Comparison of ENCODE assay signal across 11 cellular contexts in the genomic region with DNA sequence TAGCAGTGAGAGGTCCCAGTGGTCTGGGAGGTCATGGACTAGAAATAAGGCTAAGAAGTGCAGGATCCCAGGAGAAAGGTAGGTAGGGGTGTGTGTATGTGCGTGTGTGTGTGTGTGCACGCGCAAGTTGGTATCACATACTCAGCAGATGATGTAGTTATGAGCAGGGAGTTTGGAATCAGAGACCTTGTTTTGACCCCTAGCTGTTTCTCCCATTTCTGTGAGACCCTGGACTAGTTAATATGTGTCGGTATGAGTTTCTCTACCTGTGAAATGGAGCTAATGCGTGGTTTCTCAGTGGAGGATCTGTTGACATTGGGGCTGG. TPM values are rescaled to one million over a fixed set of nuclear protein-coding genes. Genes with fewer than 3 reads are reported as not detected.
A peak's percentile ranks its signal among the peaks of the same experiment; 100 is the strongest.
DNase-seq lines count a peak whose midpoint lies in the region; ATAC-seq lines count a peak whose summit lies in the region.
"Had no signal": no experiment of that assay in that cellular context is flagged by ENCODE, and none has a peak within 500 bp of the region (broad histone marks: within the 10 kb centered on the region; RNA-seq: fewer than 3 reads in every experiment).

No MANE protein-coding gene starts in this region.

- H3K23ac ChIP-seq in mesenchymal stem cell (ENCODE audit: low read length in 2 of 2), result no peak overlapping the region

- no peak overlapping the region for H3K27ac Mint-ChIP-seq in activated CD4-positive, alpha-beta memory T cell treated with anti-CD3 and anti-CD28 coated beads, Interleukin-2, amount 10 ng/mL, durations not matched to agents 7 days and 5 days

- peak overlapping the region; percentile 96 for H3K27ac ChIP-seq in ectodermal cell (ENCODE audit: insufficient read depth, low read depth, low read length, poor library complexity, severe bottlenecking)
- H3K27ac ChIP-seq in mesenchymal stem cell (ENCODE audit: low read length, poor library complexity, severe bottlenecking), result no peak overlapping the region
- peak overlapping the region; percentile 78 for H3K27ac ChIP-seq in stomach smooth muscle (ENCODE audit: low read length)

- H4K8ac ChIP-seq in mesenchymal stem cell (ENCODE audit: low read length), result peak overlapping the region; percentile 62

- H3K4ac ChIP-seq in mesenchymal stem cell (ENCODE audit: low read depth in 1 of 2, low read length in 2 of 2), result peak overlapping the region in 1 of 2 experiments; percentile 81

- no peak overlapping the region for H4K91ac ChIP-seq in mesenchymal stem cell (ENCODE audit: low read length)

- no peak overlapping the region for H3K14ac ChIP-seq in mesenchymal stem cell (ENCODE audit: low read length in 2 of 2)

- H2BK15ac ChIP-seq in mesenchymal stem cell (ENCODE audit: low read depth, poor library complexity, severe bottlenecking), result no peak overlapping the region

- H3K4me3 ChIP-seq in ectodermal cell (ENCODE audit: insufficient read depth, low read depth, low read length) (peak overlapping the region; percentile 44), mesenchymal stem cell (ENCODE audit: insufficient read depth in 1 of 2, low read depth in 1 of 2, low read length in 2 of 2) (peak overlapping the region in 1 of 2 experiments; percentile 90), stomach smooth muscle (ENCODE audit: low read length in 2 of 2) (peak overlapping the region; percentile 78 to 86)

- POLR2A ChIA-PET in activated CD4-positive, alpha-beta memory T cell treated with anti-CD3 and anti-CD28 coated beads, Interleukin-2, amount 10 ng/mL, durations not matched to agents 7 days and 5 days (lab: Charles Lee), result no interaction called here

- H3K36me3 ChIP-seq in ectodermal cell (ENCODE audit: control insufficient read depth, insufficient read depth, low read length) (no peaks in the 10 kb centered on the region), mesenchymal stem cell (ENCODE audit: control insufficient read depth in 1 of 2, insufficient read depth in 2 of 2, low read depth in 1 of 2, low read length in 2 of 2) (peaks cover 3 to 22% of the 10 kb centered on the region in 2 experiments), stomach smooth muscle (ENCODE audit: control insufficient read depth in 2 of 2, insufficient read depth in 2 of 2, low read length in 2 of 2) (no peaks in the 10 kb centered on the region)

- peak; percentile 24 for DNase-seq in HCEC 1CT
- peak; percentile 21 for DNase-seq in mesenchymal stem cell
- DNase-seq in activated CD4-positive, alpha-beta memory T cell treated with anti-CD3 and anti-CD28 coated beads, Interleukin-2, amount 10 ng/mL, durations not matched to agents 7 days and 5 days, result no peak
- no peak for DNase-seq in left lobe of liver (ENCODE audit: low spot score)
- DNase-seq in GOT3 (lab: John Stamatoyannopoulos, UW), result no peak
- DNase-seq in stimulated activated CD4-positive, alpha-beta T cell treated with anti-CD3 and anti-CD28 coated beads, Interleukin-4, amount 100 ng/mL, for 4 hours, result no peak
- DNase-seq: activated gamma-delta T cell treated with Interleukin-2 at 50 U/mL for 16 hours, NCI-H446 treated with DMSO at 0.1 percent for 48 hours, T-helper 1 cell had no signal

- H3K9me3 ChIP-seq in ectodermal cell (ENCODE audit: control insufficient read depth, low read length), result no peaks in the 10 kb centered on the region
- no peaks in the 10 kb centered on the region for H3K9me3 ChIP-seq in mesenchymal stem cell (ENCODE audit: control insufficient read depth, low read length)
- no peaks in the 10 kb centered on the region for H3K9me3 ChIP-seq in stomach smooth muscle (ENCODE audit: control insufficient read depth in 2 of 2, low read length in 2 of 2)

- H3K4me1 Mint-ChIP-seq in activated CD4-positive, alpha-beta memory T cell treated with anti-CD3 and anti-CD28 coated beads, Interleukin-2, amount 10 ng/mL, durations not matched to agents 7 days and 5 days, result peaks cover 2% of the 10 kb centered on the region

- H3K9ac ChIP-seq in mesenchymal stem cell (ENCODE audit: low read length) (peak overlapping the region; percentile 89), stomach smooth muscle (ENCODE audit: low read length in 2 of 2) (peak overlapping the region; percentile 56 to 73)

- H3K9me3 Mint-ChIP-seq in activated CD4-positive, alpha-beta memory T cell treated with anti-CD3 and anti-CD28 coated beads, Interleukin-2, amount 10 ng/mL, durations not matched to agents 7 days and 5 days, result no peaks in the 10 kb centered on the region

- peak overlapping the region; percentile 9 to 86 for H3K18ac ChIP-seq in mesenchymal stem cell (ENCODE audit: low read depth in 1 of 2, low read length in 2 of 2)

- peak overlapping the region; percentile 89 for H3K4me2 ChIP-seq in mesenchymal stem cell (ENCODE audit: low read length, poor library complexity, severe bottlenecking)

- CTCF ChIA-PET in activated CD4-positive, alpha-beta memory T cell treated with anti-CD3 and anti-CD28 coated beads, Interleukin-2, amount 10 ng/mL, durations not matched to agents 7 days and 5 days (lab: Charles Lee), result no interaction called here

- H2BK120ac ChIP-seq in mesenchymal stem cell (ENCODE audit: low read depth, low read length), result no peak overlapping the region

- 72 to 77% methylated on average over 5 of the region's 5 CpGs for WGBS in ectodermal cell, 2 experiments
- 67% methylated on average over 5 of the region's 5 CpGs for WGBS in mesenchymal stem cell

- no peak overlapping the region for H3K4me3 Mint-ChIP-seq in activated CD4-positive, alpha-beta memory T cell treated with anti-CD3 and anti-CD28 coated beads, Interleukin-2, amount 10 ng/mL, durations not matched to agents 7 days and 5 days

- peak overlapping the region in 1 of 2 experiments; percentile 70 for H2BK12ac ChIP-seq in mesenchymal stem cell (ENCODE audit: low read length in 2 of 2)

- no peaks in the 10 kb centered on the region for H3K27me3 ChIP-seq in ectodermal cell (ENCODE audit: control insufficient read depth, insufficient read depth, low read length, poor library complexity, severe bottlenecking)
- H3K27me3 ChIP-seq in mesenchymal stem cell (ENCODE audit: control insufficient read depth in 1 of 2, insufficient read depth in 1 of 2, low read length in 2 of 2), result peaks cover 0 to 13% of the 10 kb centered on the region in 2 experiments
- H3K27me3 ChIP-seq in stomach smooth muscle (ENCODE audit: control insufficient read depth in 1 of 2, insufficient read depth in 2 of 2, low read length in 2 of 2), result no peaks in the 10 kb centered on the region

- H2AK5ac ChIP-seq in mesenchymal stem cell (ENCODE audit: low read length, severe bottlenecking), result no peak overlapping the region

- H3K4me1 ChIP-seq in ectodermal cell (ENCODE audit: control insufficient read depth, insufficient read depth, low read length), result peaks cover 29% of the 10 kb centered on the region
- peaks cover 9% of the 10 kb centered on the region for H3K4me1 ChIP-seq in mesenchymal stem cell (ENCODE audit: control insufficient read depth, insufficient read depth, low read depth, low read length)
- H3K4me1 ChIP-seq in stomach smooth muscle (ENCODE audit: control insufficient read depth, insufficient read depth, low read length), result peaks cover 15% of the 10 kb centered on the region

- no peak overlapping the region for H2BK5ac ChIP-seq in mesenchymal stem cell (ENCODE audit: low read depth, low read length, poor library complexity, severe bottlenecking)

- H3K79me1 ChIP-seq in mesenchymal stem cell (replicated peaks; ENCODE audit: low read length, poor library complexity, severe bottlenecking), result peaks cover 1% of the 10 kb centered on the region

- no peak for ATAC-seq in left lobe of liver

- H3K36me3 Mint-ChIP-seq in activated CD4-positive, alpha-beta memory T cell treated with anti-CD3 and anti-CD28 coated beads, Interleukin-2, amount 10 ng/mL, durations not matched to agents 7 days and 5 days (ENCODE audit: low read depth), result no peaks in the 10 kb centered on the region

- H2AFZ ChIP-seq in mesenchymal stem cell (ENCODE audit: low read depth, low read length), result no peak overlapping the region

- peaks cover 34% of the 10 kb centered on the region for H3K27me3 Mint-ChIP-seq in activated CD4-positive, alpha-beta memory T cell treated with anti-CD3 and anti-CD28 coated beads, Interleukin-2, amount 10 ng/mL, durations not matched to agents 7 days and 5 days

RNA-seq across cellular contexts. Expression of gene SERPING1, which starts 1.3 kb away (rescaled TPM):
- polyA plus RNA-seq in ectodermal cell (2013, experiment 1 of 4), result 110 TPM
- polyA plus RNA-seq in ectodermal cell (2013, experiment 2 of 4), result 98.4 TPM
- polyA plus RNA-seq in ectodermal cell (2013, experiment 3 of 4), result 111 TPM
- 127 TPM for polyA plus RNA-seq in ectodermal cell (2013, experiment 4 of 4)
- polyA plus RNA-seq in mesenchymal stem cell (2013, experiment 1 of 2), result 68.6 TPM
- 63.1 TPM for polyA plus RNA-seq in mesenchymal stem cell (2013, experiment 2 of 2)
- total RNA-seq in activated CD4-positive, alpha-beta memory T cell treated with anti-CD3 and anti-CD28 coated beads, Interleukin-2, amount 10 ng/mL, durations not matched to agents 7 days and 5 days, result under 1 TPM; 0.55 to 0.93 TPM
- 1,854 TPM for total RNA-seq in left lobe of liver

RNA-seq across cellular contexts. Expression of gene UBE2L6, which starts 31.3 kb away (rescaled TPM):
- polyA plus RNA-seq in ectodermal cell (2013, experiment 1 of 4), result 124 TPM
- polyA plus RNA-seq in ectodermal cell (2013, experiment 2 of 4), result 123 TPM
- polyA plus RNA-seq in ectodermal cell (2013, experiment 3 of 4), result 92.9 TPM
- polyA plus RNA-seq in ectodermal cell (2013, experiment 4 of 4), result 98.7 TPM
- 121 TPM for polyA plus RNA-seq in mesenchymal stem cell (2013, experiment 1 of 2)
- 124 TPM for polyA plus RNA-seq in mesenchymal stem cell (2013, experiment 2 of 2)
- total RNA-seq in activated CD4-positive, alpha-beta memory T cell treated with anti-CD3 and anti-CD28 coated beads, Interleukin-2, amount 10 ng/mL, durations not matched to agents 7 days and 5 days, result 100 to 1,000 TPM; 281 to 285 TPM
- 53.0 TPM for total RNA-seq in left lobe of liver

RNA-seq across cellular contexts. Expression of gene YPEL4, which starts 50.9 kb away (rescaled TPM):
- polyA plus RNA-seq in ectodermal cell (2013, experiment 1 of 4), result not detected
- 0.41 TPM for polyA plus RNA-seq in ectodermal cell (2013, experiment 2 of 4)
- polyA plus RNA-seq in ectodermal cell (2013, experiment 3 of 4), result 0.16 TPM
- 0.16 TPM for polyA plus RNA-seq in ectodermal cell (2013, experiment 4 of 4)
- 0.43 TPM for polyA plus RNA-seq in mesenchymal stem cell (2013, experiment 1 of 2)
- 0.42 TPM for polyA plus RNA-seq in mesenchymal stem cell (2013, experiment 2 of 2)
- total RNA-seq in activated CD4-positive, alpha-beta memory T cell treated with anti-CD3 and anti-CD28 coated beads, Interleukin-2, amount 10 ng/mL, durations not matched to agents 7 days and 5 days, result 1 to 10 TPM; 1.5 to 2.2 TPM
- total RNA-seq in left lobe of liver, result 0.33 TPM

RNA-seq across cellular contexts. Expression of gene CLP1, which starts 58.8 kb away (rescaled TPM):
- 26.7 TPM for polyA plus RNA-seq in ectodermal cell (2013, experiment 1 of 4)
- 21.1 TPM for polyA plus RNA-seq in ectodermal cell (2013, experiment 2 of 4)
- polyA plus RNA-seq in ectodermal cell (2013, experiment 3 of 4), result 19.2 TPM
- polyA plus RNA-seq in ectodermal cell (2013, experiment 4 of 4), result 19.0 TPM
- polyA plus RNA-seq in mesenchymal stem cell (2013, experiment 1 of 2), result 8.2 TPM
- polyA plus RNA-seq in mesenchymal stem cell (2013, experiment 2 of 2), result 8.8 TPM
- 10 to 100 TPM; 14.8 to 17.5 TPM for total RNA-seq in activated CD4-positive, alpha-beta memory T cell treated with anti-CD3 and anti-CD28 coated beads, Interleukin-2, amount 10 ng/mL, durations not matched to agents 7 days and 5 days
- 6.1 TPM for total RNA-seq in left lobe of liver

Comparison
In these comparisons a context has a peak if more than half of its experiments do, and no peak if none do; other contexts are left out.
1. DNase-seq: peak in HCEC 1CT (single experiment) and mesenchymal stem cell (single experiment); none in activated CD4-positive, alpha-beta memory T cell treated with anti-CD3 and anti-CD28 coated beads, Interleukin-2, amount 10 ng/mL, durations not matched to agents 7 days and 5 days (single experiment), left lobe of liver (single experiment), GOT3 (single experiment) and stimulated activated CD4-positive, alpha-beta T cell treated with anti-CD3 and anti-CD28 coated beads, Interleukin-4, amount 100 ng/mL, for 4 hours (0 of 2).
2. RNA of gene SERPING1, which starts 1.3 kb away (total RNA-seq): 1,854 TPM in left lobe of liver (single experiment); 0.55 to 0.93 TPM in activated CD4-positive, alpha-beta memory T cell treated with anti-CD3 and anti-CD28 coated beads, Interleukin-2, amount 10 ng/mL, durations not matched to agents 7 days and 5 days; every median in the first group is over 100 times any median in the second.